ENCODE assay signal across 19 cellular contexts in genomic region chr2:192827735-192828134, GRCh38.
A peak's percentile ranks its signal among the peaks of the same experiment; 100 is the strongest.
DNase-seq lines count a peak whose midpoint lies in the region; ATAC-seq and TF ChIP-seq lines count a peak whose summit lies in the region.
"Had no signal": no experiment of that assay in that cellular context is flagged by ENCODE, and none has a peak within 500 bp of the region (broad histone marks: within the 10 kb centered on the region; RNA-seq: fewer than 3 reads in every experiment).

No MANE protein-coding gene starts in this region.

- H3K27ac ChIP-seq in RWPE2 (ENCODE audit: poor library complexity, severe bottlenecking) = no peak overlapping the region
- no peak overlapping the region for H3K27ac ChIP-seq in naive thymus-derived CD4-positive, alpha-beta T cell (ENCODE audit: low read depth, low read length)
- H3K27ac ChIP-seq in effector memory CD4-positive, alpha-beta T cell (ENCODE audit: insufficient read depth, low read length, poor library complexity, severe bottlenecking) = no peak overlapping the region
- H3K27ac ChIP-seq: C4-2B, KMS-11 had no signal

- H3K4me1 ChIP-seq in RWPE2 (ENCODE audit: insufficient read depth, poor library complexity, severe bottlenecking) = no peaks in the 10 kb centered on the region
- H3K4me1 ChIP-seq in naive thymus-derived CD4-positive, alpha-beta T cell (ENCODE audit: control insufficient read depth in 2 of 2, insufficient read depth in 2 of 2, low read length in 2 of 2) = no peaks in the 10 kb centered on the region
- no peaks in the 10 kb centered on the region for H3K4me1 ChIP-seq in effector memory CD4-positive, alpha-beta T cell (ENCODE audit: control insufficient read depth, insufficient read depth, low read length, poor library complexity, severe bottlenecking)

- ATAC-seq in RWPE2 (ENCODE audit: low read depth) (no peak), GM18858 (IDR thresholded peaks at IDR 0.05; ENCODE audit: unreplicated experiment) (no peak), HG02981 (IDR thresholded peaks at IDR 0.05; ENCODE audit: unreplicated experiment) (no peak)
- no peak for ATAC-seq in naive thymus-derived CD4-positive, alpha-beta T cell
- ATAC-seq: PC-3 had no signal

- no peaks in the 10 kb centered on the region for H3K27me3 Mint-ChIP-seq in glutamatergic neuron (ENCODE audit: unreplicated experiment)
- no peaks in the 10 kb centered on the region for H3K27me3 Mint-ChIP-seq in naive thymus-derived CD4-positive, alpha-beta T cell

- intact Hi-C loops in posterior vena cava (cut with DNase I) = no loop called here
- intact Hi-C loops in naive thymus-derived CD4-positive, alpha-beta T cell (cut with micrococcal nuclease) = no loop called here

- H3K4me1 Mint-ChIP-seq in glutamatergic neuron (ENCODE audit: low read depth, unreplicated experiment) = no peaks in the 10 kb centered on the region
- H3K4me1 Mint-ChIP-seq in naive thymus-derived CD4-positive, alpha-beta T cell = no peaks in the 10 kb centered on the region

- no peaks in the 10 kb centered on the region for H3K27me3 ChIP-seq in RWPE2 (ENCODE audit: insufficient read depth, poor library complexity, severe bottlenecking)
- no peaks in the 10 kb centered on the region for H3K27me3 ChIP-seq in naive thymus-derived CD4-positive, alpha-beta T cell (ENCODE audit: control insufficient read depth in 2 of 2, insufficient read depth in 2 of 2, low read length in 2 of 2)
- no peaks in the 10 kb centered on the region for H3K27me3 ChIP-seq in effector memory CD4-positive, alpha-beta T cell (replicated peaks; ENCODE audit: control insufficient read depth, insufficient read depth, low read length, poor library complexity, severe bottlenecking)

- CTCF ChIA-PET in naive thymus-derived CD4-positive, alpha-beta T cell (lab: Charles Lee) = no interaction called here

- POLR2A ChIA-PET in naive thymus-derived CD4-positive, alpha-beta T cell (lab: Charles Lee) = no interaction called here

- H3K9me3 ChIP-seq in RWPE2 (ENCODE audit: severe bottlenecking) = no peaks in the 10 kb centered on the region
- H3K9me3 ChIP-seq in naive thymus-derived CD4-positive, alpha-beta T cell (ENCODE audit: control insufficient read depth in 2 of 3, low read length in 3 of 3) = no peaks in the 10 kb centered on the region
- no peaks in the 10 kb centered on the region for H3K9me3 ChIP-seq in effector memory CD4-positive, alpha-beta T cell (ENCODE audit: control insufficient read depth, low read length)

- DNase-seq in RWPE2 (ENCODE audit: low spot score) (peak; percentile 19), glutamatergic neuron (peak; percentile 17), posterior vena cava (ENCODE audit: low spot score) (peak; percentile 61)
- DNase-seq in naive thymus-derived CD4-positive, alpha-beta T cell = no peak
- no peak for DNase-seq in effector memory CD4-positive, alpha-beta T cell
- DNase-seq: ACHN, DMS79 treated with DMSO at 0.1 percent for 48 hours, NCI-H1417, NCI-H187, NCI-H2107, NCI-H226, NCI-H524, NCI-H82, PC-3, RPMI8226 had no signal

- no peaks in the 10 kb centered on the region for H3K9me3 Mint-ChIP-seq in glutamatergic neuron (ENCODE audit: unreplicated experiment)
- H3K9me3 Mint-ChIP-seq in naive thymus-derived CD4-positive, alpha-beta T cell = peaks cover 0 to 8% (median 0%) of the 10 kb centered on the region in 11 donors

- no peaks in the 10 kb centered on the region for H3K36me3 ChIP-seq in RWPE2 (ENCODE audit: low read depth)
- no peaks in the 10 kb centered on the region for H3K36me3 ChIP-seq in naive thymus-derived CD4-positive, alpha-beta T cell (ENCODE audit: control insufficient read depth in 2 of 3, insufficient read depth in 3 of 3, low read length in 3 of 3)
- H3K36me3 ChIP-seq in effector memory CD4-positive, alpha-beta T cell (ENCODE audit: control insufficient read depth, insufficient read depth, low read length) = no peaks in the 10 kb centered on the region

- no peak overlapping the region for H3K27ac Mint-ChIP-seq in glutamatergic neuron (ENCODE audit: unreplicated experiment)
- H3K27ac Mint-ChIP-seq in naive thymus-derived CD4-positive, alpha-beta T cell = no peak overlapping the region

- no peaks in the 10 kb centered on the region for H3K36me3 Mint-ChIP-seq in glutamatergic neuron (ENCODE audit: unreplicated experiment)
- no peaks in the 10 kb centered on the region for H3K36me3 Mint-ChIP-seq in naive thymus-derived CD4-positive, alpha-beta T cell

- H3K4me3 Mint-ChIP-seq in glutamatergic neuron (ENCODE audit: unreplicated experiment) = no peak overlapping the region
- H3K4me3 Mint-ChIP-seq in naive thymus-derived CD4-positive, alpha-beta T cell = no peak overlapping the region

- TF ChIP-seq CTCF in RWPE2 (IDR thresholded peaks at IDR 0.05; ENCODE audit: poor library complexity, severe bottlenecking) (no peak), glutamatergic neuron (IDR thresholded peaks at IDR 0.05; ENCODE audit: partially characterized antibody, unreplicated experiment) (no peak)

- H3K4me3 ChIP-seq in RWPE2 (ENCODE audit: severe bottlenecking) = no peak overlapping the region
- H3K4me3 ChIP-seq in naive thymus-derived CD4-positive, alpha-beta T cell (ENCODE audit: low read length) = no peak overlapping the region
- no peak overlapping the region for H3K4me3 ChIP-seq in effector memory CD4-positive, alpha-beta T cell (ENCODE audit: insufficient read depth, low read depth, low read length, poor library complexity, severe bottlenecking)

Comparison
In these comparisons a context has a peak if more than half of its experiments do, and no peak if none do; other contexts are left out.
1. DNase-seq: peak in RWPE2 (single experiment), glutamatergic neuron (single experiment) and posterior vena cava (single experiment); none in naive thymus-derived CD4-positive, alpha-beta T cell (0 of 9) and effector memory CD4-positive, alpha-beta T cell (0 of 3).